In the genomic region with DNA sequence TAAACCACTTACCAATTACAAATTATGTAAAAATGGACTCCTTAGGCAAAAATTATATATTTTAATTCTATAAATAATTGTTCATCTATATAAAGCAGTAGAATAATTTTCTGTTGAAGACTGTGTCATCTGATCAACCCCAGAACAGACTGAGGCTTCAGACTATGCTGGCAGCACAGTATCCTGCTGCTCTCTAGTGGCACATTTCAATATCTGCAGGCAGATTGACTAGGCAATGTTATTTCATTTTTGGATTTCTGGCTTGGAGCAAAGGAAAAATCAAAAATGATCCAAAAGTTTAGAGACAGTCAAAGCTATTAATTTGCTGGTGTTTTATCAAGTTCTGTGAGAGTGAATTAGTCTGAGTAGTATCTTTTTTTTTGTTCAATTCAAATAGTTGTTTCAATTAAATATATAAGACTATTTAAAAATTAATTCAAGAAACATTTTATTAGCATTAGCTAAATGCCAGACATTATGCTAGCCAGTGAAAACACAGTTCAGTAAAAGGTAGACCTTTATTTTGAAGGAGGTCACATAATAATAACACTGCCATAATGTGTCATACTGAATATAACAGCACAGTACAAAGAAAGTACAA, we compare ENCODE assay signal across 9 cellular contexts. TPM values are rescaled to one million over a fixed set of nuclear protein-coding genes. Genes with fewer than 3 reads are reported as not detected.
DNase-seq lines count a peak whose midpoint lies in the region; ATAC-seq, FAIRE-seq and TF ChIP-seq lines count a peak whose summit lies in the region.
"Had no signal": no experiment of that assay in that cellular context is flagged by ENCODE, and none has a peak within 500 bp of the region (broad histone marks: within the 10 kb centered on the region; RNA-seq: fewer than 3 reads in every experiment).

No MANE protein-coding gene starts in this region.

- peak; percentile 80 for TF ChIP-seq CTCF in BE2C (IDR thresholded peaks at IDR 0.05; ENCODE audit: low read depth, low read length)
- peak; percentile 39 to 79 (median 68) for TF ChIP-seq CTCF in spleen (IDR thresholded peaks at IDR 0.05 in 8 of 11, conservative IDR thresholded peaks at IDR 0.05 in 3 of 11)

- peak; percentile 79 for FAIRE-seq in GM12892 (lab: Jason Lieb, UNC)

- DNase-seq in BE2C (peak; percentile 23), GM12892 (ENCODE audit: insufficient read length) (no peak), NCI-H2029 (lab: John Stamatoyannopoulos, UW) (peak; percentile 32), right cardiac atrium (peak in 2 of 3 donors; percentile 10 to 12), spleen (no peak), T-helper 9 cell (no peak)
- peak; percentile 13 for DNase-seq in activated naive CD4-positive, alpha-beta T cell treated with anti-CD3 and anti-CD28 coated beads, Interleukin-2, amount 50 U/mL, for 16 hours

- intact Hi-C loops in right cardiac atrium (cut with DNase I) = loop anchor here in 1 of 4 donors (10.0 kb wide), 1 partner anchor 196 kb away; no protein-coding TSS in a partner anchor
- intact Hi-C loops in spleen (cut with DNase I; ENCODE audit: low total_unique reads) = loop anchor here (5.0 kb wide), 1 partner anchor 189 kb away; no protein-coding TSS in a partner anchor

- TF ChIP-seq POLR2A in GM12892 (IDR thresholded peaks at IDR 0.05; ENCODE audit: low read depth, low read length) (no peak), spleen (IDR thresholded peaks at IDR 0.05) (no peak)

- H3K36me3 ChIP-seq in BE2C (no peaks in the 10 kb centered on the region), spleen (no peaks in the 10 kb centered on the region)
- H3K36me3 ChIP-seq: SJSA1 had no signal

- H3K27ac ChIP-seq in right cardiac atrium (ENCODE audit: low read length) (no peak overlapping the region), spleen (no peak overlapping the region)
- H3K27ac ChIP-seq: SJSA1 had no signal

- H3K27me3 ChIP-seq in BE2C (no peaks in the 10 kb centered on the region), right cardiac atrium (ENCODE audit: control insufficient read depth, insufficient read depth) (no peaks in the 10 kb centered on the region), spleen (replicated peaks in 1 of 7) (no peaks in the 10 kb centered on the region)

- H3K4me3 ChIP-seq in BE2C (ENCODE audit: low read depth, low read length) (no peak overlapping the region), right cardiac atrium (ENCODE audit: low read length) (no peak overlapping the region), spleen (no peak overlapping the region)
- H3K4me3 ChIP-seq: SJSA1 had no signal

- H3K4me1 ChIP-seq in BE2C (no peaks in the 10 kb centered on the region), right cardiac atrium (ENCODE audit: control insufficient read depth, insufficient read depth, low read length) (no peaks in the 10 kb centered on the region), spleen (no peaks in the 10 kb centered on the region)
- H3K4me1 ChIP-seq: SJSA1 had no signal

- peak; percentile 79 for ATAC-seq in HG02759 (IDR thresholded peaks at IDR 0.05; ENCODE audit: unreplicated experiment)
- ATAC-seq in right cardiac atrium = peak; percentile 67 to 75

- H3K9me3 ChIP-seq in BE2C (no peaks in the 10 kb centered on the region), right cardiac atrium (ENCODE audit: control insufficient read depth, low read length) (no peaks in the 10 kb centered on the region), spleen (peaks cover 0 to 11% (median 6%) of the 10 kb centered on the region in 8 donors)
- H3K9me3 ChIP-seq: SJSA1 had no signal

RNA-seq across cellular contexts. Expression of gene SULT1E1, which starts 21.3 kb away (rescaled TPM):
- not detected for polyA plus RNA-seq in BE2C (2012; ENCODE audit: insufficient read depth, insufficient read length, low read depth)
- not detected for polyA plus RNA-seq in GM12892 (2012; ENCODE audit: missing spikeins)
- total RNA-seq in right cardiac atrium (not detected), spleen (not detected)
- polyA plus RNA-seq in right cardiac atrium (0.11 TPM), spleen (not detected)
- total RNA-seq: SJSA1 had no signal

RNA-seq across cellular contexts. Expression of gene CSN1S1, which starts 49.6 kb away (rescaled TPM):
- 0.76 TPM for polyA plus RNA-seq in BE2C (2012; ENCODE audit: insufficient read depth, insufficient read length, low read depth)
- not detected for polyA plus RNA-seq in GM12892 (2012; ENCODE audit: missing spikeins)
- total RNA-seq in right cardiac atrium (not detected), spleen (not detected)
- polyA plus RNA-seq in right cardiac atrium (not detected), spleen (not detected)
- total RNA-seq: SJSA1 had no signal

Comparison
In these comparisons a context has a peak if more than half of its experiments do, and no peak if none do; other contexts are left out.
1. DNase-seq: peak in BE2C (single experiment), NCI-H2029 (single experiment), activated naive CD4-positive, alpha-beta T cell treated with anti-CD3 and anti-CD28 coated beads, Interleukin-2, amount 50 U/mL, for 16 hours (single experiment) and right cardiac atrium (2 of 3); none in GM12892 (single experiment), spleen (single experiment) and T-helper 9 cell (single experiment).